In genomic region chr14:96511667-96512066, GRCh38 we compare ENCODE assay signal across 1 cellular context.
TF ChIP-seq lines count a peak whose summit lies in the region.

No MANE protein-coding gene starts in this region.

TF ChIP-seq in SK-N-SH treated with all-trans-retinoic acid at 6 μM for 48 hours, 23 proteins besides CTCF, POLR2A, EP300 and RAD21 (continued from another document):
- TF ChIP-seq CREB5 (CRISPR knock-in tag; IDR thresholded peaks at IDR 0.05; ENCODE audit: low read depth) (no peak), ZNF565 (CRISPR knock-in tag; conservative IDR thresholded peaks at IDR 0.05; ENCODE audit: low read depth) (no peak), CSRNP3 (CRISPR knock-in tag; IDR thresholded peaks at IDR 0.05) (no peak), ZNF70 (CRISPR knock-in tag; IDR thresholded peaks at IDR 0.05) (no peak)
TF ChIP-seq in SK-N-SH treated with all-trans-retinoic acid at 6 μM for 48 hours: peak in this region for 0.
